25 cellular contexts compared by ENCODE assay signal in the genomic region with DNA sequence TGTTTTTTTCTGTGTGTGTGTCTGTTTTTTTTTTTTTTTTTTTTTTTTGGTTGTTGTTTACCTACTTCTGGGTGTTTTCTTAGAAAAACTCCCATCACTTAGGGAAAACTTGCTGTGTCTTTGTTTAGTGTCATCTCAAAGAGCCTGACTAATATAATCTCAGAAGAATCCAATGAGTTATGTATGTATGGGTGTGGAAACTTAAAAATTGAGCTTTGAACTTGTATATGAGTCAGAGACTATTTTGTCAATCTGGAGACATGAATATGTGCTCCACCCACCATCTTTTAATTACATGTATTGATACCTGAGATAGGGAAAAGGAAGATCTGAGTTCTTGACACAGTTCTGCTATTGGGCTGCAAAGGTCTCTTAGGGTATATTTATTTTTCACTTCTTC.
DNase-seq lines count a peak whose midpoint lies in the region; ATAC-seq, FAIRE-seq and TF ChIP-seq lines count a peak whose summit lies in the region.
"Had no signal": no experiment of that assay in that cellular context is flagged by ENCODE, and none has a peak within 500 bp of the region (broad histone marks: within the 10 kb centered on the region; RNA-seq: fewer than 3 reads in every experiment).

No MANE protein-coding gene starts in this region.

- H4K20me1 ChIP-seq in mammary epithelial cell (ENCODE audit: insufficient read depth, low read length) = no peaks in the 10 kb centered on the region
- H4K20me1 ChIP-seq: BLaER1 treated with 17β-estradiol and CSF1 and Interleukin-3, amounts not matched to agents 10 nM and 100 nM had no signal

- peak; percentile 35 for ATAC-seq in foreskin keratinocyte
- ATAC-seq: A549; CD8-positive, alpha-beta T cell; GM12878 had no signal

- POLR2A ChIA-PET in MCF 10A (lab: Yijun Ruan, JAX) = interaction anchor here (0.6 to 2.4 kb wide), 2 partner anchors 10 to 12 kb away, joined by 6 to 10 read pairs; no protein-coding TSS in a partner anchor

- H3K36me3 ChIP-seq in mammary epithelial cell (ENCODE audit: insufficient read depth, low read length) (no peaks in the 10 kb centered on the region), small intestine (ENCODE audit: control insufficient read depth in 2 of 2, insufficient read depth in 2 of 2, low read length in 2 of 2) (no peaks in the 10 kb centered on the region), HAP-1 (replicated peaks) (no peaks in the 10 kb centered on the region)
- H3K36me3 ChIP-seq: BLaER1 treated with 17β-estradiol and CSF1 and Interleukin-3, amounts not matched to agents 10 nM and 100 nM had no signal

- intact Hi-C loops in mammary epithelial cell (cut with micrococcal nuclease) = no loop called here
- intact Hi-C loops in MCF 10A (cut with micrococcal nuclease) = no loop called here

- dilution Hi-C loops in mammary epithelial cell (cut with HindIII; ENCODE audit: low sequenced_read_pairs) = no loop called here

- in situ Hi-C loops in mammary epithelial cell (cut with MboI; ENCODE audit: low sequenced_read_pairs in 2 of 2) = no loop called here
- in situ Hi-C loops in HAP-1 (cut with MboI; ENCODE audit: low sequenced_read_pairs) = no loop called here

- no peak overlapping the region for H3K9ac ChIP-seq in mammary epithelial cell (ENCODE audit: insufficient read depth, low read length)
- H3K9ac ChIP-seq: BLaER1 treated with 17β-estradiol and CSF1 and Interleukin-3, amounts not matched to agents 10 nM and 100 nM had no signal

- H3K9me3 Mint-ChIP-seq in MCF 10A (ENCODE audit: unreplicated experiment) (no peaks in the 10 kb centered on the region), endothelial cell (ENCODE audit: unreplicated experiment) (no peaks in the 10 kb centered on the region)
- H3K9me3 Mint-ChIP-seq: CD4-positive, alpha-beta T cell had no signal

- H3K4me1 Mint-ChIP-seq in MCF 10A (ENCODE audit: insufficient read depth, unreplicated experiment) = peaks cover 17% of the 10 kb centered on the region
- no peaks in the 10 kb centered on the region for H3K4me1 Mint-ChIP-seq in endothelial cell (ENCODE audit: unreplicated experiment)
- H3K4me1 Mint-ChIP-seq: B cell had no signal

- H2AFZ ChIP-seq in mammary epithelial cell (ENCODE audit: low read depth, low read length) = no peak overlapping the region

- CTCF ChIA-PET in mammary epithelial cell (lab: Charles Lee; ENCODE audit: low non-redundant PET) = no interaction called here
- CTCF ChIA-PET in MCF 10A (lab: Yijun Ruan, JAX) = interaction anchor here (0.7 kb wide), 1 partner anchor 110 kb away, joined by 3 read pairs; no protein-coding TSS in a partner anchor

- no peaks in the 10 kb centered on the region for H3K79me2 ChIP-seq in mammary epithelial cell (ENCODE audit: insufficient read depth, low read length)

- H3K4me3 Mint-ChIP-seq in MCF 10A (ENCODE audit: unreplicated experiment) (no peak overlapping the region), endothelial cell (ENCODE audit: unreplicated experiment) (no peak overlapping the region)
- H3K4me3 Mint-ChIP-seq: B cell; CD4-positive, alpha-beta T cell; CD8-positive, alpha-beta T cell had no signal

- no peaks in the 10 kb centered on the region for H3K36me3 Mint-ChIP-seq in MCF 10A (ENCODE audit: insufficient read depth, unreplicated experiment)
- H3K36me3 Mint-ChIP-seq in endothelial cell (ENCODE audit: low read depth, unreplicated experiment) = no peaks in the 10 kb centered on the region
- H3K36me3 Mint-ChIP-seq: CD8-positive, alpha-beta T cell had no signal

- no peak for FAIRE-seq in small intestine (lab: Jason Lieb, UNC)
- FAIRE-seq: A549, GM12878, GM12892, GM18507 had no signal

- H3K4me3 ChIP-seq in mammary epithelial cell (replicated peaks in 1 of 3; ENCODE audit: insufficient read depth in 1 of 3, low read depth in 2 of 3, low read length in 3 of 3) (no peak overlapping the region), epithelial cell of esophagus (ENCODE audit: low read length) (no peak overlapping the region), small intestine (ENCODE audit: low read depth in 1 of 2, low read length in 2 of 2) (no peak overlapping the region), HAP-1 (no peak overlapping the region)
- H3K4me3 ChIP-seq: A549; BLaER1 treated with 17β-estradiol and CSF1 and Interleukin-3, amounts not matched to agents 10 nM and 100 nM; GM12878 had no signal

- no peak overlapping the region for H3K4me2 ChIP-seq in mammary epithelial cell (ENCODE audit: insufficient read depth, low read depth, low read length)
- H3K4me2 ChIP-seq: A549; BLaER1 treated with 17β-estradiol and CSF1 and Interleukin-3, amounts not matched to agents 10 nM and 100 nM had no signal

- H3K27me3 ChIP-seq in mammary epithelial cell (ENCODE audit: insufficient read depth, low read length) (no peaks in the 10 kb centered on the region), foreskin keratinocyte (no peaks in the 10 kb centered on the region), small intestine (ENCODE audit: control insufficient read depth in 2 of 2, insufficient read depth in 2 of 2, low read length in 2 of 2) (no peaks in the 10 kb centered on the region), HAP-1 (ENCODE audit: low read depth) (no peaks in the 10 kb centered on the region)
- H3K27me3 ChIP-seq: BLaER1 treated with 17β-estradiol and CSF1 and Interleukin-3, amounts not matched to agents 10 nM and 100 nM had no signal

- peak; percentile 1 for DNase-seq in mammary epithelial cell
- no peak for DNase-seq in MCF 10A (ENCODE audit: unreplicated experiment)
- DNase-seq in epithelial cell of esophagus (ENCODE audit: low read depth) = peak; percentile 50
- peak in 1 of 2 donors; percentile 20 for DNase-seq in foreskin keratinocyte
- DNase-seq in small intestine = peak; percentile 6
- no peak for DNase-seq in DMS53 treated with DMSO at 0.1 percent for 48 hours (lab: John Stamatoyannopoulos, UW; ENCODE audit: unreplicated experiment)
- DNase-seq in HAP-1 (ENCODE audit: low spot score in 2 of 2) = no peak
- no peak for DNase-seq in endothelial cell (ENCODE audit: low spot score)
- DNase-seq: AML-193; Caco-2; Calu3; CD4-positive, alpha-beta T cell; CD8-positive, alpha-beta T cell; DMS79; DND-41; EL; GDM1 had no signal

- H3K27ac Mint-ChIP-seq in MCF 10A (ENCODE audit: low read depth, unreplicated experiment) (no peak overlapping the region), endothelial cell (ENCODE audit: unreplicated experiment) (no peak overlapping the region)
- H3K27ac Mint-ChIP-seq: B cell; CD4-positive, alpha-beta T cell; CD8-positive, alpha-beta T cell had no signal

- no peaks in the 10 kb centered on the region for H3K9me3 ChIP-seq in mammary epithelial cell (replicated peaks; ENCODE audit: insufficient read depth, low read length)
- H3K9me3 ChIP-seq in small intestine (ENCODE audit: control insufficient read depth, low read depth) = no peaks in the 10 kb centered on the region
- no peaks in the 10 kb centered on the region for H3K9me3 ChIP-seq in HAP-1
- H3K9me3 ChIP-seq: A549, Caco-2 had no signal

- H3K4me1 ChIP-seq in mammary epithelial cell (ENCODE audit: insufficient read depth, low read length) (peaks cover 8% of the 10 kb centered on the region), foreskin keratinocyte (peaks cover 11% of the 10 kb centered on the region), small intestine (ENCODE audit: control insufficient read depth in 2 of 2, insufficient read depth in 1 of 2, low read depth in 1 of 2, low read length in 1 of 2) (no peaks in the 10 kb centered on the region), HAP-1 (no peaks in the 10 kb centered on the region)
- H3K4me1 ChIP-seq: A549; BLaER1 treated with 17β-estradiol and CSF1 and Interleukin-3, amounts not matched to agents 10 nM and 100 nM; Caco-2 had no signal

- no TSS peak for BruUV-seq in mammary epithelial cell (replicated peaks; lab: Mats Ljungman, UMichigan)
- no TSS peak for BruUV-seq in MCF 10A (replicated peaks; lab: Mats Ljungman, UMichigan)

- H3K27me3 Mint-ChIP-seq in MCF 10A (ENCODE audit: insufficient read depth, unreplicated experiment) (no peaks in the 10 kb centered on the region), endothelial cell (ENCODE audit: unreplicated experiment) (no peaks in the 10 kb centered on the region)
- H3K27me3 Mint-ChIP-seq: B cell; CD4-positive, alpha-beta T cell had no signal

- TF ChIP-seq CTCF in mammary epithelial cell (conservative IDR thresholded peaks at IDR 0.05 in 1 of 2, IDR thresholded peaks at IDR 0.05 in 1 of 2; ENCODE audit: extremely low read depth in 1 of 2, insufficient read depth in 1 of 2, low read depth in 1 of 2, low read length in 2 of 2) = no peak
- no peak for TF ChIP-seq CTCF in MCF 10A (IDR thresholded peaks at IDR 0.05; ENCODE audit: unreplicated experiment)
- TF ChIP-seq CTCF in epithelial cell of esophagus (IDR thresholded peaks at IDR 0.05; ENCODE audit: insufficient read depth, low read depth, low read length, missing control alignments) = no peak
- no peak for TF ChIP-seq CTCF in foreskin keratinocyte (conservative IDR thresholded peaks at IDR 0.05)
- TF ChIP-seq CTCF in endothelial cell (IDR thresholded peaks at IDR 0.05; ENCODE audit: unreplicated experiment) = no peak

- H3K27ac ChIP-seq in mammary epithelial cell (ENCODE audit: insufficient read depth, low read depth, low read length) (no peak overlapping the region), foreskin keratinocyte (no peak overlapping the region), small intestine (ENCODE audit: low read depth in 1 of 2, low read length in 1 of 2) (no peak overlapping the region)
- H3K27ac ChIP-seq: 22Rv1; A549; BLaER1 treated with 17β-estradiol and CSF1 and Interleukin-3, amounts not matched to agents 10 nM and 100 nM; C4-2B had no signal

Comparison
In these comparisons a context has a peak if more than half of its experiments do, and no peak if none do; other contexts are left out.
1. DNase-seq: peak in mammary epithelial cell (single experiment), epithelial cell of esophagus (single experiment) and small intestine (single experiment); none in MCF 10A (single experiment), DMS53 treated with DMSO at 0.1 percent for 48 hours (single experiment), HAP-1 (0 of 2) and endothelial cell (single experiment).